ENCODE assay signal across 8 cellular contexts in the genomic region with DNA sequence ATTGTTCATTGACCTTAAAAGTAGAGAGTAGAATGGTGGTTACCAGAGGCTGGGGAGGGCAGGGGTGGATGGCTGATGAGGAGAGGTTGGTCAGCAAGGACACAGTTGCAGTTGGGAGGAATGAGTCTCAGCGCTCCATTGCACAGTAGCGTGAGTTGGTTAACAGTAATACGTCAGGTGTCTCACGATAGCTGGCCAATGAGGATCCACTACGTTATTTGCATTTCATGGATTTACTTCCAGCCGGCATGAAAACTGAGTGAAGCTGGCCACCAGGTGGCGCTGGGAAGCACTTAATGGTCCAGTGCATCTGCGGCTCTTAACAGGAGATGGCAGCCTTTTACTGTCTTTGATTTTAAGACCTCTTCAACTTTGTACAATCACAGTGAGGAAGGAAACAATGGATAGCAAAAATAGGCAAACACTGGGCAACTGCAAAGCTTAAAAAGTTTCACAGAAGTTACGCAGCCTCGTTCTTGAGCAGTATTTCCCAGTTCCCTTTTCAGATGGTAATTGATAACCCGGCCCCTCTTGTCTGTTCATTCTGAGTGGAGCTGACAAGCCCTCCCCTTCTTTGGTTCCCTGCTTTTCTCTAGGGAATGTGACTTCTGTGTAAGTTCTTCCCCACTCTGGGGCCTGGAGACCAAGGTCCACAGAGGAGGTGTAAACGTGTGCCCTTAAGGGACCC. TPM values are rescaled to one million over a fixed set of nuclear protein-coding genes. Genes with fewer than 3 reads are reported as not detected.
DNase-seq lines count a peak whose midpoint lies in the region; ATAC-seq and TF ChIP-seq lines count a peak whose summit lies in the region.

No MANE protein-coding gene starts in this region.

- CTCF ChIA-PET in activated CD8-positive, alpha-beta memory T cell treated with anti-CD3 and anti-CD28 coated beads, Interleukin-2, amount 10 ng/mL, durations not matched to agents 7 days and 5 days (lab: Charles Lee): interaction anchor here (0.8 to 5.3 kb wide), 38 partner anchors 8 to 780 kb away, joined by 3 to 76 read pairs (median 5); a partner anchor contains a TSS

- H3K27ac Mint-ChIP-seq in activated CD8-positive, alpha-beta memory T cell treated with anti-CD3 and anti-CD28 coated beads, Interleukin-2, amount 10 ng/mL, durations not matched to agents 7 days and 5 days: no peak overlapping the region

- peaks cover 6% of the 10 kb centered on the region for H3K27me3 Mint-ChIP-seq in activated CD8-positive, alpha-beta memory T cell treated with anti-CD3 and anti-CD28 coated beads, Interleukin-2, amount 10 ng/mL, durations not matched to agents 7 days and 5 days

- H3K9me3 ChIP-seq in NT2/D1 (ENCODE audit: insufficient read depth, low read length): no peaks in the 10 kb centered on the region
- no peaks in the 10 kb centered on the region for H3K9me3 ChIP-seq in mucosa of descending colon

- no peaks in the 10 kb centered on the region for H3K9me3 Mint-ChIP-seq in activated CD8-positive, alpha-beta memory T cell treated with anti-CD3 and anti-CD28 coated beads, Interleukin-2, amount 10 ng/mL, durations not matched to agents 7 days and 5 days (ENCODE audit: low read depth)

- H3K9ac ChIP-seq in NT2/D1 (ENCODE audit: insufficient read length, low read depth): no peak overlapping the region

- H3K4me1 Mint-ChIP-seq in activated CD8-positive, alpha-beta memory T cell treated with anti-CD3 and anti-CD28 coated beads, Interleukin-2, amount 10 ng/mL, durations not matched to agents 7 days and 5 days: peaks cover 6% of the 10 kb centered on the region

- H3K36me3 Mint-ChIP-seq in activated CD8-positive, alpha-beta memory T cell treated with anti-CD3 and anti-CD28 coated beads, Interleukin-2, amount 10 ng/mL, durations not matched to agents 7 days and 5 days: no peaks in the 10 kb centered on the region

- no peak overlapping the region for H3K4me3 Mint-ChIP-seq in activated CD8-positive, alpha-beta memory T cell treated with anti-CD3 and anti-CD28 coated beads, Interleukin-2, amount 10 ng/mL, durations not matched to agents 7 days and 5 days

- ATAC-seq in GM21529 (IDR thresholded peaks at IDR 0.05; ENCODE audit: unreplicated experiment): peak; percentile 91
- peak; percentile 94 for ATAC-seq in activated CD8-positive, alpha-beta memory T cell treated with anti-CD3 and anti-CD28 coated beads, Interleukin-2, amount 10 ng/mL, durations not matched to agents 7 days and 5 days
- ATAC-seq in mucosa of descending colon: peak; percentile 98

- intact Hi-C loops in mucosa of descending colon (cut with DNase I, micrococcal nuclease): loop anchor here (5.0 to 10.0 kb wide), 6 partner anchors 245 to 575 kb away; a partner anchor contains a TSS

- no peaks in the 10 kb centered on the region for H3K4me1 ChIP-seq in NT2/D1 (ENCODE audit: insufficient read depth, insufficient read length)
- H3K4me1 ChIP-seq in mucosa of descending colon (ENCODE audit: low read depth): no peaks in the 10 kb centered on the region

- TF ChIP-seq CTCF in mucosa of descending colon (IDR thresholded peaks at IDR 0.05): peak; percentile 87

- H3K4me3 ChIP-seq in NT2/D1 (ENCODE audit: insufficient read length, low read depth) (no peak overlapping the region), mucosa of descending colon (no peak overlapping the region)

- H3K27me3 ChIP-seq in NT2/D1 (ENCODE audit: insufficient read depth, insufficient read length): no peaks in the 10 kb centered on the region

- H3K36me3 ChIP-seq in NT2/D1 (ENCODE audit: insufficient read depth, insufficient read length, low read length): peaks cover 31% of the 10 kb centered on the region
- H3K36me3 ChIP-seq in mucosa of descending colon (ENCODE audit: low read depth): no peaks in the 10 kb centered on the region

- peak; percentile 80 for DNase-seq in DMS114 treated with DMSO at 0.1 percent for 48 hours (lab: John Stamatoyannopoulos, UW; ENCODE audit: unreplicated experiment)
- DNase-seq in HuH-7 (ENCODE audit: low spot score): peak; percentile 78
- DNase-seq in NT2/D1 (ENCODE audit: low read depth, low spot score): peak; percentile 74
- peak; percentile 88 for DNase-seq in activated CD8-positive, alpha-beta memory T cell treated with anti-CD3 and anti-CD28 coated beads, Interleukin-2, amount 10 ng/mL, durations not matched to agents 7 days and 5 days
- peak; percentile 59 for DNase-seq in epidermal melanocyte (ENCODE audit: insufficient read length, low spot score)
- DNase-seq in mucosa of descending colon: peak; percentile 89 to 96 (median 92)
- DNase-seq in stimulated activated CD8-positive, alpha-beta memory T cell treated with anti-CD3 and anti-CD28 coated beads, Interleukin-4, amount 100 ng/mL, for 48 hours: peak; percentile 94

RNA-seq across cellular contexts. Expression of a gene that starts 23.7 kb away (rescaled TPM):
- 1 to 10 TPM; 2.5 to 3.1 TPM for total RNA-seq in activated CD8-positive, alpha-beta memory T cell treated with anti-CD3 and anti-CD28 coated beads, Interleukin-2, amount 10 ng/mL, durations not matched to agents 7 days and 5 days
- 10 to 100 TPM in 1 of 3 donors, 1 to 10 TPM in 2; 6.7 to 20.4 (median 8.0) TPM for total RNA-seq in mucosa of descending colon
